In the genomic region with DNA sequence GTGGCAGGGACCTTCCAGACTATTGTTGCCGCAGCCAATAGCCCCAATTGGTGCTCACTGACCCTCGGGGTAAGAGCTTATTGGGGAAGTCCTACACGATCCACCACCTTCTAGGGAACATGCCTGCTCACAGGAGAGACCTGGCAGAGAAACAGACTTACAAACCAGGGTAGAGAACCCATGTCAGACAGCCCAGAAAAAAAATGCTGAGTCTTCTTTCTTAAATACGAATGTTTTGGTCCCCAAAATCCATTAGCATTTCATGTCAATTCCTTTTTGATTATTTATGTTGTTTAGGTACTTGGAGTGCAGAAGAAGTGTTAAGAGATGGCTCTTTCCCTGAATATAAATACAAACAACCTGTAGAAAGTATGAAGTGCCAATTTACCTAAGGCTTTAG, we compare ENCODE assay signal across 10 cellular contexts.
"Had no signal": no experiment of that assay in that cellular context is flagged by ENCODE, and none has a peak within 500 bp of the region (broad histone marks: within the 10 kb centered on the region; RNA-seq: fewer than 3 reads in every experiment).

No MANE protein-coding gene starts in this region.

- H3K4me1 ChIP-seq: HAP-1 had no signal

- H3K4me3 ChIP-seq: GM23248, HAP-1 had no signal

- ATAC-seq: HCT116 had no signal

- H2AFZ ChIP-seq: GM23248 had no signal

- H3K36me3 Mint-ChIP-seq: IgD-negative memory B cell had no signal

- H3K9ac ChIP-seq: GM23248, KMS-11 had no signal

- H3K27ac ChIP-seq: GM23248, HL-60, KMS-11 had no signal

- H3K36me3 ChIP-seq: HAP-1 had no signal

- H3K4me2 ChIP-seq: KMS-11 had no signal

- H3K4me1 Mint-ChIP-seq: IgD-negative memory B cell had no signal

- H3K27ac Mint-ChIP-seq: HFFc6, IgD-negative memory B cell had no signal

- DNase-seq: GM23248, GOT3, H7, HFFc6, Karpas-422 had no signal

- H3K4me3 Mint-ChIP-seq: HFFc6, IgD-negative memory B cell had no signal

- H3K9me3 ChIP-seq: HAP-1 had no signal

- H3K27me3 Mint-ChIP-seq: IgD-negative memory B cell had no signal
